In genomic region chr11:75523811-75524401, GRCh38 we compare ENCODE assay signal across 2 cellular contexts.
TF ChIP-seq lines count a peak whose summit lies in the region.

No MANE protein-coding gene starts in this region.

TF ChIP-seq in K562, 482 proteins besides CTCF, POLR2A, EP300 and RAD21:
- TF ChIP-seq THRA (IDR thresholded peaks at IDR 0.05) (no peak), NEUROD1 (IDR thresholded peaks at IDR 0.05; ENCODE audit: borderline replicate concordance, low read depth, low read length, partially characterized antibody) (no peak), DLX4 (CRISPR knock-in tag; IDR thresholded peaks at IDR 0.05) (no peak), DACH1 (IDR thresholded peaks at IDR 0.05; ENCODE audit: partially characterized antibody) (no peak), PRMT5 (CRISPR knock-in tag; IDR thresholded peaks at IDR 0.05) (no peak), ZNF584 (CRISPR knock-in tag; IDR thresholded peaks at IDR 0.05; ENCODE audit: low read depth) (no peak), BACH1 (tag; IDR thresholded peaks at IDR 0.05) (no peak), FOXA1 (IDR thresholded peaks at IDR 0.05; ENCODE audit: borderline replicate concordance) (no peak), ZNF780A (CRISPR knock-in tag; IDR thresholded peaks at IDR 0.05) (no peak), THAP7 (CRISPR knock-in tag; IDR thresholded peaks at IDR 0.05) (no peak), AFF1 (IDR thresholded peaks at IDR 0.05; ENCODE audit: low read depth in 1 of 2, partially characterized antibody in 2 of 2) (no peak)
- TF ChIP-seq, protein P1, sequence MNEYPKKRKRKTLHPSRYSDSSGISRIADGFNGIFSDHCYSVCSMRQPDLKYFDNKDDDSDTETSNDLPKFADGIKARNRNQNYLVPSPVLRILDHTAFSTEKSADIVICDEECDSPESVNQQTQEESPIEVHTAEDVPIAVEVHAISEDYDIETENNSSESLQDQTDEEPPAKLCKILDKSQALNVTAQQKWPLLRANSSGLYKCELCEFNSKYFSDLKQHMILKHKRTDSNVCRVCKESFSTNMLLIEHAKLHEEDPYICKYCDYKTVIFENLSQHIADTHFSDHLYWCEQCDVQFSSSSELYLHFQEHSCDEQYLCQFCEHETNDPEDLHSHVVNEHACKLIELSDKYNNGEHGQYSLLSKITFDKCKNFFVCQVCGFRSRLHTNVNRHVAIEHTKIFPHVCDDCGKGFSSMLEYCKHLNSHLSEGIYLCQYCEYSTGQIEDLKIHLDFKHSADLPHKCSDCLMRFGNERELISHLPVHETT (CRISPR knock-in tag; conservative IDR thresholded peaks at IDR 0.05 in 1 of 2, IDR thresholded peaks at IDR 0.05 in 1 of 2), result no peak
- TF ChIP-seq, protein P2, sequence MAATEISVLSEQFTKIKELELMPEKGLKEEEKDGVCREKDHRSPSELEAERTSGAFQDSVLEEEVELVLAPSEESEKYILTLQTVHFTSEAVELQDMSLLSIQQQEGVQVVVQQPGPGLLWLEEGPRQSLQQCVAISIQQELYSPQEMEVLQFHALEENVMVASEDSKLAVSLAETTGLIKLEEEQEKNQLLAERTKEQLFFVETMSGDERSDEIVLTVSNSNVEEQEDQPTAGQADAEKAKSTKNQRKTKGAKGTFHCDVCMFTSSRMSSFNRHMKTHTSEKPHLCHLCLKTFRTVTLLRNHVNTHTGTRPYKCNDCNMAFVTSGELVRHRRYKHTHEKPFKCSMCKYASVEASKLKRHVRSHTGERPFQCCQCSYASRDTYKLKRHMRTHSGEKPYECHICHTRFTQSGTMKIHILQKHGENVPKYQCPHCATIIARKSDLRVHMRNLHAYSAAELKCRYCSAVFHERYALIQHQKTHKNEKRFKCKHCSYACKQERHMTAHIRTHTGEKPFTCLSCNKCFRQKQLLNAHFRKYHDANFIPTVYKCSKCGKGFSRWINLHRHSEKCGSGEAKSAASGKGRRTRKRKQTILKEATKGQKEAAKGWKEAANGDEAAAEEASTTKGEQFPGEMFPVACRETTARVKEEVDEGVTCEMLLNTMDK (IDR thresholded peaks at IDR 0.05; ENCODE audit: borderline replicate concordance, insufficient read depth, low read depth, low read length, poor library complexity, severe bottlenecking), result no peak

TF ChIP-seq in neural cell, 6 proteins besides CTCF, POLR2A, EP300 and RAD21:
- TF ChIP-seq, protein P3, sequence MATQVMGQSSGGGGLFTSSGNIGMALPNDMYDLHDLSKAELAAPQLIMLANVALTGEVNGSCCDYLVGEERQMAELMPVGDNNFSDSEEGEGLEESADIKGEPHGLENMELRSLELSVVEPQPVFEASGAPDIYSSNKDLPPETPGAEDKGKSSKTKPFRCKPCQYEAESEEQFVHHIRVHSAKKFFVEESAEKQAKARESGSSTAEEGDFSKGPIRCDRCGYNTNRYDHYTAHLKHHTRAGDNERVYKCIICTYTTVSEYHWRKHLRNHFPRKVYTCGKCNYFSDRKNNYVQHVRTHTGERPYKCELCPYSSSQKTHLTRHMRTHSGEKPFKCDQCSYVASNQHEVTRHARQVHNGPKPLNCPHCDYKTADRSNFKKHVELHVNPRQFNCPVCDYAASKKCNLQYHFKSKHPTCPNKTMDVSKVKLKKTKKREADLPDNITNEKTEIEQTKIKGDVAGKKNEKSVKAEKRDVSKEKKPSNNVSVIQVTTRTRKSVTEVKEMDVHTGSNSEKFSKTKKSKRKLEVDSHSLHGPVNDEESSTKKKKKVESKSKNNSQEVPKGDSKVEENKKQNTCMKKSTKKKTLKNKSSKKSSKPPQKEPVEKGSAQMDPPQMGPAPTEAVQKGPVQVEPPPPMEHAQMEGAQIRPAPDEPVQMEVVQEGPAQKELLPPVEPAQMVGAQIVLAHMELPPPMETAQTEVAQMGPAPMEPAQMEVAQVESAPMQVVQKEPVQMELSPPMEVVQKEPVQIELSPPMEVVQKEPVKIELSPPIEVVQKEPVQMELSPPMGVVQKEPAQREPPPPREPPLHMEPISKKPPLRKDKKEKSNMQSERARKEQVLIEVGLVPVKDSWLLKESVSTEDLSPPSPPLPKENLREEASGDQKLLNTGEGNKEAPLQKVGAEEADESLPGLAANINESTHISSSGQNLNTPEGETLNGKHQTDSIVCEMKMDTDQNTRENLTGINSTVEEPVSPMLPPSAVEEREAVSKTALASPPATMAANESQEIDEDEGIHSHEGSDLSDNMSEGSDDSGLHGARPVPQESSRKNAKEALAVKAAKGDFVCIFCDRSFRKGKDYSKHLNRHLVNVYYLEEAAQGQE (IDR thresholded peaks at IDR 0.05; ENCODE audit: borderline replicate concordance), result no peak
- TF ChIP-seq EZH2 (IDR thresholded peaks at IDR 0.05; ENCODE audit: borderline replicate concordance, insufficient read depth, low read length, poor library complexity, severe bottlenecking) (no peak), SMC3 (conservative IDR thresholded peaks at IDR 0.05; ENCODE audit: poor library complexity) (no peak), TAF1 (IDR thresholded peaks at IDR 0.05; ENCODE audit: low read depth) (no peak)
